Comparison of ENCODE assay signal across 14 cellular contexts in the genomic region with DNA sequence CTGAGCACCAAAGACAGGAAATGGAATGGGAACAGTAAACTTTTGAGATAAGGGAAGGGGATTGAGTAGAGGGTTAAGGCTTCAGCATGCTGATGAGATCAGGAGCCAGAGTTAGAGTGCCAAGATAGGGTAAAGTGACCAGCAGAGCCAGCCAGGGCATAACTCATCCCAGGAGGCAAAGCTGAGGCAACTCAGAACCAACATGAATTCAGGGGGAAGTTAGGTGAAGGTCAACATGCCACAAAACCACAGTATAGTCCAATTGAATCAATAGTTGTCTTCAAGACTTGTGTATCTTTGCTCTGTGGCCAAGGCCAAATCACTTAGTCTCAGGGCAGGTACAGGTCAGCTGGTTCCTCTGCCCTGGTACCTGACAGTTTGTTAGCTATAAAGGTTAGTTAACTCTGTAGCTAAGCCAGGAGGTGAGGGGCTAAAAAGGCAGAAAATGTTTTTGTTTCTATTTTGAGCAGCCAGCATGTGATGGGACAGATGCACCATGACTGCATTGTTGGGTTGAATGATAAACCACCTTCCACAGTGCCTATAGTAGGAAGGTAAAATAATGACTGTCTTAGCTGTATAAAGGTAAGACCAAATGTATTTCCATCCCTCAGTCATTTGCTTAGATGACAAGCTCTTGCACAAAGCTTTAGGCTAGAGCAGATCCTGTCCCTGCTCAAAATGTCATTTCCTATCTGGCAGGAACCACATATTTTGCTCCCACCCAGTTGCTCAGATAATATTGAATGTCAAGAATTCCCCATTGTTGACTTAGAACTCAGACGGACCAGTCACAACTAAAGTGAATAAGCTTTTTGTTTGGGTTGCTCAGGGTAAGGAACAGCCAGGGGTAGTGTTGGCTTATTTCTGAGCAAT. TPM values are rescaled to one million over a fixed set of nuclear protein-coding genes. Genes with fewer than 3 reads are reported as not detected.
A peak's percentile ranks its signal among the peaks of the same experiment; 100 is the strongest.
DNase-seq lines count a peak whose midpoint lies in the region; ATAC-seq and TF ChIP-seq lines count a peak whose summit lies in the region.
"Had no signal": no experiment of that assay in that cellular context is flagged by ENCODE, and none has a peak within 500 bp of the region (broad histone marks: within the 10 kb centered on the region; RNA-seq: fewer than 3 reads in every experiment).

No MANE protein-coding gene starts in this region.

- H3K4me1 Mint-ChIP-seq in WTC11 (no peaks in the 10 kb centered on the region), glutamatergic neuron (ENCODE audit: low read depth, unreplicated experiment) (peaks cover 4% of the 10 kb centered on the region)
- H3K4me1 Mint-ChIP-seq: nephron progenitor cell had no signal

- H3K36me3 Mint-ChIP-seq in WTC11 = peaks cover 23% of the 10 kb centered on the region; the same call in 1 of the 2 replicates
- peaks cover 6% of the 10 kb centered on the region for H3K36me3 Mint-ChIP-seq in glutamatergic neuron (ENCODE audit: unreplicated experiment)

- no peaks in the 10 kb centered on the region for H3K9me3 Mint-ChIP-seq in WTC11
- H3K9me3 Mint-ChIP-seq in glutamatergic neuron (ENCODE audit: unreplicated experiment) = no peaks in the 10 kb centered on the region
- H3K9me3 Mint-ChIP-seq: nephron progenitor cell; T-helper 2 cell treated with Interferon-gamma antibody and Interleukin-4, amounts not matched to agents 5 μg/mL and 100 μg/mL, for 36 hours had no signal

- no peak for TF ChIP-seq CTCF in WTC11 (IDR thresholded peaks at IDR 0.05)
- TF ChIP-seq CTCF in glutamatergic neuron (IDR thresholded peaks at IDR 0.05; ENCODE audit: partially characterized antibody, unreplicated experiment) = no peak

- DNase-seq in Daoy (ENCODE audit: low read depth) (peak; percentile 17), WTC11 (ENCODE audit: low spot score) (no peak), dermis microvascular lymphatic vessel endothelial cell (ENCODE audit: low read depth in 2 of 2) (peak; percentile 59 to 70), lung microvascular endothelial cell (ENCODE audit: low read depth in 2 of 2) (peak; percentile 68 to 69), NCI-H1105 (lab: John Stamatoyannopoulos, UW) (no peak), glutamatergic neuron (no peak), cerebellar cortex (ENCODE audit: low spot score) (no peak)
- DNase-seq: amygdala, BE2C, NCI-H2171 treated with DMSO at 0.1 percent for 48 hours, nephron progenitor cell, OCI-M1 had no signal

- ATAC-seq in WTC11 = no peak
- ATAC-seq in HG02571 (IDR thresholded peaks at IDR 0.05; ENCODE audit: unreplicated experiment) = no peak

- POLR2A ChIA-PET in WTC11 (lab: Charles Lee) = no interaction called here

- no peaks in the 10 kb centered on the region for H3K27me3 Mint-ChIP-seq in WTC11 (ENCODE audit: low read depth)
- H3K27me3 Mint-ChIP-seq in glutamatergic neuron (ENCODE audit: unreplicated experiment) = peaks cover 2% of the 10 kb centered on the region

- H3K27ac Mint-ChIP-seq in WTC11 (no peak overlapping the region), glutamatergic neuron (ENCODE audit: unreplicated experiment) (no peak overlapping the region)
- H3K27ac Mint-ChIP-seq: nephron progenitor cell; T-helper 2 cell treated with Interferon-gamma antibody and Interleukin-4, amounts not matched to agents 5 μg/mL and 100 μg/mL, for 36 hours had no signal

- CTCF ChIA-PET in WTC11 (lab: Charles Lee) = interaction anchor here (1.5 to 2.0 kb wide), 2 partner anchors 44 to 55 kb away, joined by 6 read pairs; no protein-coding TSS in a partner anchor

- H3K4me3 Mint-ChIP-seq in WTC11 (no peak overlapping the region), glutamatergic neuron (ENCODE audit: unreplicated experiment) (no peak overlapping the region)
- H3K4me3 Mint-ChIP-seq: nephron progenitor cell; T-helper 2 cell treated with Interferon-gamma antibody and Interleukin-4, amounts not matched to agents 5 μg/mL and 100 μg/mL, for 36 hours had no signal

TF ChIP-seq in WTC11, 78 proteins besides CTCF, POLR2A, EP300 and RAD21:
- TF ChIP-seq TP53 (CRISPR knock-in tag; IDR thresholded peaks at IDR 0.05) (no peak), GABPB1 (CRISPR knock-in tag; IDR thresholded peaks at IDR 0.05) (peak; percentile 90), ZNF671 (CRISPR knock-in tag; IDR thresholded peaks at IDR 0.05) (no peak), CBFB (CRISPR knock-in tag; IDR thresholded peaks at IDR 0.05; ENCODE audit: low read depth) (no peak)
- TF ChIP-seq, protein P1, sequence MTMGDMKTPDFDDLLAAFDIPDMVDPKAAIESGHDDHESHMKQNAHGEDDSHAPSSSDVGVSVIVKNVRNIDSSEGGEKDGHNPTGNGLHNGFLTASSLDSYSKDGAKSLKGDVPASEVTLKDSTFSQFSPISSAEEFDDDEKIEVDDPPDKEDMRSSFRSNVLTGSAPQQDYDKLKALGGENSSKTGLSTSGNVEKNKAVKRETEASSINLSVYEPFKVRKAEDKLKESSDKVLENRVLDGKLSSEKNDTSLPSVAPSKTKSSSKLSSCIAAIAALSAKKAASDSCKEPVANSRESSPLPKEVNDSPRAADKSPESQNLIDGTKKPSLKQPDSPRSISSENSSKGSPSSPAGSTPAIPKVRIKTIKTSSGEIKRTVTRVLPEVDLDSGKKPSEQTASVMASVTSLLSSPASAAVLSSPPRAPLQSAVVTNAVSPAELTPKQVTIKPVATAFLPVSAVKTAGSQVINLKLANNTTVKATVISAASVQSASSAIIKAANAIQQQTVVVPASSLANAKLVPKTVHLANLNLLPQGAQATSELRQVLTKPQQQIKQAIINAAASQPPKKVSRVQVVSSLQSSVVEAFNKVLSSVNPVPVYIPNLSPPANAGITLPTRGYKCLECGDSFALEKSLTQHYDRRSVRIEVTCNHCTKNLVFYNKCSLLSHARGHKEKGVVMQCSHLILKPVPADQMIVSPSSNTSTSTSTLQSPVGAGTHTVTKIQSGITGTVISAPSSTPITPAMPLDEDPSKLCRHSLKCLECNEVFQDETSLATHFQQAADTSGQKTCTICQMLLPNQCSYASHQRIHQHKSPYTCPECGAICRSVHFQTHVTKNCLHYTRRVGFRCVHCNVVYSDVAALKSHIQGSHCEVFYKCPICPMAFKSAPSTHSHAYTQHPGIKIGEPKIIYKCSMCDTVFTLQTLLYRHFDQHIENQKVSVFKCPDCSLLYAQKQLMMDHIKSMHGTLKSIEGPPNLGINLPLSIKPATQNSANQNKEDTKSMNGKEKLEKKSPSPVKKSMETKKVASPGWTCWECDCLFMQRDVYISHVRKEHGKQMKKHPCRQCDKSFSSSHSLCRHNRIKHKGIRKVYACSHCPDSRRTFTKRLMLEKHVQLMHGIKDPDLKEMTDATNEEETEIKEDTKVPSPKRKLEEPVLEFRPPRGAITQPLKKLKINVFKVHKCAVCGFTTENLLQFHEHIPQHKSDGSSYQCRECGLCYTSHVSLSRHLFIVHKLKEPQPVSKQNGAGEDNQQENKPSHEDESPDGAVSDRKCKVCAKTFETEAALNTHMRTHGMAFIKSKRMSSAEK (CRISPR knock-in tag; IDR thresholded peaks at IDR 0.05; ENCODE audit: borderline replicate concordance) = no peak
- TF ChIP-seq, protein P2, sequence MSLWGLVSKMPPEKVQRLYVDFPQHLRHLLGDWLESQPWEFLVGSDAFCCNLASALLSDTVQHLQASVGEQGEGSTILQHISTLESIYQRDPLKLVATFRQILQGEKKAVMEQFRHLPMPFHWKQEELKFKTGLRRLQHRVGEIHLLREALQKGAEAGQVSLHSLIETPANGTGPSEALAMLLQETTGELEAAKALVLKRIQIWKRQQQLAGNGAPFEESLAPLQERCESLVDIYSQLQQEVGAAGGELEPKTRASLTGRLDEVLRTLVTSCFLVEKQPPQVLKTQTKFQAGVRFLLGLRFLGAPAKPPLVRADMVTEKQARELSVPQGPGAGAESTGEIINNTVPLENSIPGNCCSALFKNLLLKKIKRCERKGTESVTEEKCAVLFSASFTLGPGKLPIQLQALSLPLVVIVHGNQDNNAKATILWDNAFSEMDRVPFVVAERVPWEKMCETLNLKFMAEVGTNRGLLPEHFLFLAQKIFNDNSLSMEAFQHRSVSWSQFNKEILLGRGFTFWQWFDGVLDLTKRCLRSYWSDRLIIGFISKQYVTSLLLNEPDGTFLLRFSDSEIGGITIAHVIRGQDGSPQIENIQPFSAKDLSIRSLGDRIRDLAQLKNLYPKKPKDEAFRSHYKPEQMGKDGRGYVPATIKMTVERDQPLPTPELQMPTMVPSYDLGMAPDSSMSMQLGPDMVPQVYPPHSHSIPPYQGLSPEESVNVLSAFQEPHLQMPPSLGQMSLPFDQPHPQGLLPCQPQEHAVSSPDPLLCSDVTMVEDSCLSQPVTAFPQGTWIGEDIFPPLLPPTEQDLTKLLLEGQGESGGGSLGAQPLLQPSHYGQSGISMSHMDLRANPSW (CRISPR knock-in tag; conservative IDR thresholded peaks at IDR 0.05; ENCODE audit: low read depth) = no peak

RNA-seq across cellular contexts. Expression of a gene that starts 15.8 kb away (rescaled TPM):
- total RNA-seq in Daoy (2014; rRNA removed; shearing (Covaris generic)) = 40.3 and 73.5 TPM in 2 replicates
- total RNA-seq in WTC11 (2021) (33.1 to 35.9 TPM (median 33.3 TPM) in 3 replicates), dermis microvascular lymphatic vessel endothelial cell (22.5 and 22.6 TPM in 2 replicates), lung microvascular endothelial cell (20.8 and 22.0 TPM in 2 replicates), glutamatergic neuron (ENCODE audit: unreplicated experiment) (21.0 TPM)

Comparison
In these comparisons a context has a peak if more than half of its experiments do, and no peak if none do; other contexts are left out.
1. DNase-seq: peak in Daoy (single experiment), dermis microvascular lymphatic vessel endothelial cell (2 of 2) and lung microvascular endothelial cell (2 of 2); none in WTC11 (single experiment), NCI-H1105 (single experiment), glutamatergic neuron (single experiment) and cerebellar cortex (single experiment).